Comparison of ENCODE assay signal across 8 cellular contexts in genomic region chr4:13548059-13548983, GRCh38. TPM values are rescaled to one million over a fixed set of nuclear protein-coding genes. Genes with fewer than 3 reads are reported as not detected.
DNase-seq lines count a peak whose midpoint lies in the region; ATAC-seq and TF ChIP-seq lines count a peak whose summit lies in the region.

No MANE protein-coding gene starts in this region.

- TF ChIP-seq EP300 in transverse colon (IDR thresholded peaks at IDR 0.05; ENCODE audit: low read depth): no peak

- H3K4me3 ChIP-seq in heart left ventricle: peak overlapping the region in 8 of 12 donors; percentile 12 to 51 (median 36)
- peak overlapping the region; percentile 95 for H3K4me3 ChIP-seq in OCI-LY3 (ENCODE audit: low read length)
- H3K4me3 ChIP-seq in transverse colon: peak overlapping the region; percentile 43 to 64 (median 50)
- peak overlapping the region in 19 of 59 donors; percentile 4 to 57 (median 42) for H3K4me3 ChIP-seq in dorsolateral prefrontal cortex

- no peak for ATAC-seq in heart left ventricle
- no peak for ATAC-seq in left ventricle myocardium superior

- no peak for TF ChIP-seq CTCF in heart left ventricle (IDR thresholded peaks at IDR 0.05)
- no peak for TF ChIP-seq CTCF in OCI-LY3 (IDR thresholded peaks at IDR 0.05; ENCODE audit: low read depth, low read length)
- no peak for TF ChIP-seq CTCF in transverse colon (IDR thresholded peaks at IDR 0.05)
- TF ChIP-seq CTCF in dorsolateral prefrontal cortex (IDR thresholded peaks at IDR 0.05 in 54 of 56, conservative IDR thresholded peaks at IDR 0.05 in 2 of 56; ENCODE audit: low read depth in 1 of 56, partially characterized antibody in 56 of 56): no peak

- peak overlapping the region; percentile 88 for H2AFZ ChIP-seq in OCI-LY3 (ENCODE audit: low read depth, low read length)

- in situ Hi-C loops in transverse colon (cut with MboI; ENCODE audit: low pct_ligation_motif_present in 1 of 4, low pct_unique_long_range_greater_than_20kb in 1 of 4, low sequenced_read_pairs in 3 of 4): loop anchor here in 2 of 4 donors (10.0 kb wide), 2 partner anchors 694 to 814 kb away; no protein-coding TSS in a partner anchor

- TF ChIP-seq POLR2A in heart left ventricle (IDR thresholded peaks at IDR 0.05) (no peak), transverse colon (IDR thresholded peaks at IDR 0.05) (no peak)

- intact Hi-C loops in heart left ventricle (cut with DNase I): loop anchor here in 8 of 10 donors (2.0 to 5.0 kb wide), 5 partner anchors 696 to 821 kb away; no protein-coding TSS in a partner anchor
- intact Hi-C loops in left ventricle myocardium superior (cut with micrococcal nuclease): loop anchor here (2.0 to 5.0 kb wide), 2 partner anchors 696 to 821 kb away; no protein-coding TSS in a partner anchor
- intact Hi-C loops in transverse colon (cut with DNase I; ENCODE audit: low total_unique reads): loop anchor here (2.0 to 10.0 kb wide), 4 partner anchors 154 to 696 kb away; no protein-coding TSS in a partner anchor
- intact Hi-C loops in dorsolateral prefrontal cortex (cut with DNase I): loop anchor here (2.0 to 5.0 kb wide), 3 partner anchors 696 to 820 kb away; no protein-coding TSS in a partner anchor

- no peaks in the 10 kb centered on the region for H4K20me1 ChIP-seq in OCI-LY3 (ENCODE audit: insufficient read depth, low read length)

- H3K9me3 ChIP-seq in heart left ventricle (peaks cover 0 to 25% (median 2%) of the 10 kb centered on the region in 12 donors), OCI-LY3 (ENCODE audit: insufficient read depth, low read length) (peaks cover 10% of the 10 kb centered on the region), transverse colon (no peaks in the 10 kb centered on the region)

- no peaks in the 10 kb centered on the region for H3K79me2 ChIP-seq in OCI-LY3 (ENCODE audit: low read length)

- H3K27me3 ChIP-seq in heart left ventricle: peaks cover 47 to 91% (median 77%) of the 10 kb centered on the region in 9 donors
- H3K27me3 ChIP-seq in OCI-LY3 (ENCODE audit: low read depth, low read length): no peaks in the 10 kb centered on the region
- peaks cover 89% of the 10 kb centered on the region for H3K27me3 ChIP-seq in transverse colon
- peaks cover 27 to 91% (median 75%) of the 10 kb centered on the region in 45 donors for H3K27me3 ChIP-seq in dorsolateral prefrontal cortex

- peak overlapping the region in 1 of 12 donors; percentile 83 for H3K27ac ChIP-seq in heart left ventricle
- peak overlapping the region; percentile 60 for H3K27ac ChIP-seq in OCI-LY3 (ENCODE audit: low read length)
- peak overlapping the region; percentile 61 to 94 (median 76) for H3K27ac ChIP-seq in transverse colon
- no peak overlapping the region for H3K27ac ChIP-seq in dorsolateral prefrontal cortex

- no peak for DNase-seq in heart left ventricle
- DNase-seq in left ventricle myocardium superior: no peak
- peak; percentile 24 for DNase-seq in hepatic stellate cell (ENCODE audit: low spot score)
- no peak for DNase-seq in transverse colon
- no peak for DNase-seq in dorsolateral prefrontal cortex
- no peak for DNase-seq in kidney glomerular epithelial cell (lab: John Stamatoyannopoulos, UW)
- no peak for DNase-seq in activated CD4-positive, alpha-beta T cell treated with anti-CD3 and anti-CD28 coated beads, Interleukin-2, amount 50 U/mL, for 1 hour

- H3K4me2 ChIP-seq in OCI-LY3 (ENCODE audit: low read length): peak overlapping the region; percentile 94

- H3K36me3 ChIP-seq in heart left ventricle (no peaks in the 10 kb centered on the region), OCI-LY3 (replicated peaks; ENCODE audit: low read depth, low read length) (peaks cover 11% of the 10 kb centered on the region), transverse colon (no peaks in the 10 kb centered on the region)

- peak overlapping the region; percentile 89 for H3K9ac ChIP-seq in OCI-LY3 (ENCODE audit: low read length)

- H3K4me1 ChIP-seq in heart left ventricle: peaks cover 0 to 44% (median 29%) of the 10 kb centered on the region in 12 donors
- peaks cover 18% of the 10 kb centered on the region for H3K4me1 ChIP-seq in OCI-LY3 (ENCODE audit: low read length)
- H3K4me1 ChIP-seq in transverse colon: peaks cover 0 to 50% (median 32%) of the 10 kb centered on the region in 4 donors

- 8 to 10% (median 9%) methylated on average over 29 to 35 of the region's 35 CpGs for WGBS in heart left ventricle, 4 donors
- 9 to 19% methylated on average over 18 to 32 of the region's 35 CpGs for WGBS in transverse colon (ENCODE audit: low coverage in 1 of 2), 2 donors

RNA-seq across cellular contexts. Expression of gene NKX3-2, which starts 4.0 kb away (rescaled TPM):
- under 1 TPM in 3 of 9 donors, not detected in 6; 0.11 to 0.25 (median 0.16) TPM for total RNA-seq in heart left ventricle
- polyA plus RNA-seq in heart left ventricle: not detected
- not detected for total RNA-seq in left ventricle myocardium superior
- 10 to 100 TPM in 1 of 4 donors, 1 to 10 TPM in 3; 3.8 to 19.5 (median 5.1) TPM for total RNA-seq in transverse colon
- total RNA-seq in dorsolateral prefrontal cortex: not detected

Comparison
In these comparisons a context has a peak if more than half of its experiments do, and no peak if none do; other contexts are left out.
1. H3K27ac ChIP-seq: peak in OCI-LY3 (single experiment) and transverse colon (4 of 4); none in dorsolateral prefrontal cortex (0 of 59).